In the genomic region with DNA sequence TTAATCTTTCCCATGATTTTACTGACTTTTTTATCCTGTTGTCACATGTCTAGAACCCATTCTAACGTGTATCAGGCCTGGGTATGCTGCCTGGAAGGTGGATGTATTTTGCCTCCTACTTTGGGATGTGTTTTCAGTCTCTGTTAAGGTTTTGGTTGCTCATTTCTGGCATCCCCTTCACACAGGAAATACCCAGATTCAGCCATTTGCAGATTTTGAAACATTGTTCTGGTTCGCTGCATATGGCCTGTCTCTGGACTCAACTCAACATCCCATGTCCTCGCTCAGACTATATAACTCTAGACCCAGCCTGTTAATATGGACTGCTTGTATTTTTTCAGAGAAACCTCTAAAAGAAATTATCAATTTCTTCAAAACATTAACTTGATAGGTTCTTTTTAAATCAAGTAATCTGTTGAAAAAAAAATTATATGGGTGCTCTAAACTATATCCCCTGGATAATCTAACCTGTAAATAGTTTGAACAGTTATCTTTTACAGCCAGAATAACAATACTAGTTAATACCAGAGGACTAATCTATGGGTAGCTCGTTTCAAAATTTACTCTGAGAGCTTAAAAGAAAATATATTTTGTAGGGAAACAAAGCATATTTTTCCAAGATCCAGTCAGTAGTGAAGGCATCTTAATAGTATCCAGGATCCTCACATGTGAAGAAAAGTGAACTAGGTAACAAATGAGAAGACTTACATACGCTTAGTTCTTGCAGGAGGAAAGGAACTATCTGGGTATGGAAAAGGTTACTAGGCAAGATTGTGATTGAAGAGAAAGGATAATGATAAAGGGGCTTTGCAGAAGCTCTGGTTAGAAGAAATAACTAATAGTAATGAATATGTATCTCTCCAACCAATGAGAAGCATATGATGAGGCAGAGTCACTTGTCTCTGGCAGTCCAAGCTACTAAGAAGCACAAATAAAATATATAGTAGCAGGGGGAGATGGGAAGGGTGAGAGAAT, we compare ENCODE assay signal across 16 cellular contexts. TPM values are rescaled to one million over a fixed set of nuclear protein-coding genes. Genes with fewer than 3 reads are reported as not detected.
A peak's percentile ranks its signal among the peaks of the same experiment; 100 is the strongest.
DNase-seq lines count a peak whose midpoint lies in the region; ATAC-seq and TF ChIP-seq lines count a peak whose summit lies in the region.
"Had no signal": no experiment of that assay in that cellular context is flagged by ENCODE, and none has a peak within 500 bp of the region (broad histone marks: within the 10 kb centered on the region; RNA-seq: fewer than 3 reads in every experiment).

No MANE protein-coding gene starts in this region.

- no peaks in the 10 kb centered on the region for H4K20me1 ChIP-seq in HCT116 (ENCODE audit: insufficient read depth)

- H3K27ac ChIP-seq in HCT116 (ENCODE audit: low read depth, low read length) (no peak overlapping the region), left ventricle myocardium inferior (replicated peaks) (no peak overlapping the region), foreskin keratinocyte (no peak overlapping the region)
- H3K27ac ChIP-seq: breast epithelium, right lobe of liver had no signal

- RAD21 ChIA-PET in HCT116 (lab: Charles Lee; ENCODE audit: low non-redundant PET in 1 of 2, low total read pairs in 2 of 2, uncharacterized antibody in 2 of 2, unreplicated experiment in 2 of 2), result no interaction called here

- peaks cover 29% of the 10 kb centered on the region for H3K4me1 Mint-ChIP-seq in memory B cell
- H3K4me1 Mint-ChIP-seq: endodermal cell had no signal

- H3K36me3 Mint-ChIP-seq in memory B cell, result peaks cover 2% of the 10 kb centered on the region
- H3K36me3 Mint-ChIP-seq: CD8-positive, alpha-beta memory T cell had no signal

- H3K4me2 ChIP-seq in HCT116 (ENCODE audit: low read length), result no peak overlapping the region

- no peaks in the 10 kb centered on the region for H3K79me2 ChIP-seq in HCT116 (ENCODE audit: insufficient read depth, low read length)

- CTCF ChIA-PET in HCT116 (lab: Charles Lee), result interaction anchor here (0.7 to 1.4 kb wide), 4 partner anchors 12 to 279 kb away, joined by 3 to 4 read pairs (median 4); no protein-coding TSS in a partner anchor

- BruUV-seq in HCT116 (replicated peaks; lab: Mats Ljungman, UMichigan), result no TSS peak

- H3K27ac Mint-ChIP-seq in memory B cell, result peak overlapping the region; percentile 99
- H3K27ac Mint-ChIP-seq: endodermal cell had no signal

- H3K4me3 Mint-ChIP-seq in memory B cell, result peak overlapping the region; percentile 78
- H3K4me3 Mint-ChIP-seq: endodermal cell had no signal

- no peak for TF ChIP-seq POLR2A in HCT116 (IDR thresholded peaks at IDR 0.05; ENCODE audit: borderline replicate concordance, extremely low read depth, insufficient read depth, insufficient read length)

- DNase-seq in GM12865 (ENCODE audit: low read depth) (peak; percentile 72), HCT116 (ENCODE audit: low read depth, low spot score) (no peak), adipocyte (ENCODE audit: low read depth) (peak; percentile 23), memory B cell (ENCODE audit: low spot score in 2 of 2) (peak in 1 of 2 donors; percentile 58), left ventricle myocardium inferior (no peak), foreskin keratinocyte (no peak), GF-D8 (lab: John Stamatoyannopoulos, UW) (no peak)
- DNase-seq: activated CD4-positive, alpha-beta T cell treated with anti-CD3 and anti-CD28 coated beads, Interleukin-2, amount 50 U/mL, for 48 hours; activated effector memory CD4-positive, alpha-beta T cell treated with Interleukin-2 at 50 U/mL for 16 hours; CD8-positive, alpha-beta memory T cell; endodermal cell; glutamatergic neuron; kidney glomerular epithelial cell; right lobe of liver had no signal

- no peaks in the 10 kb centered on the region for H3K27me3 Mint-ChIP-seq in memory B cell

- no peak for TF ChIP-seq RAD21 in HCT116 (IDR thresholded peaks at IDR 0.05; ENCODE audit: low read depth)

- H3K9me2 ChIP-seq in HCT116 (ENCODE audit: insufficient read depth), result no peaks in the 10 kb centered on the region

- no peak for ATAC-seq in HCT116
- peak; percentile 63 for ATAC-seq in memory B cell (ENCODE audit: low read depth)
- no peak for ATAC-seq in foreskin keratinocyte

- intact Hi-C loops in HCT116 (cut with micrococcal nuclease) (no loop called here), left ventricle myocardium inferior (cut with micrococcal nuclease) (no loop called here)

- no peak for TF ChIP-seq CTCF in GM12865 (IDR thresholded peaks at IDR 0.05; ENCODE audit: insufficient read depth, low read depth, low read length, missing control alignments)
- TF ChIP-seq CTCF in HCT116 (IDR thresholded peaks at IDR 0.05 in 2 of 3, conservative IDR thresholded peaks at IDR 0.05 in 1 of 3; ENCODE audit: borderline replicate concordance in 1 of 3, insufficient read depth in 1 of 3, low read depth in 2 of 3, low read length in 2 of 3), result no peak
- TF ChIP-seq CTCF in left ventricle myocardium inferior (IDR thresholded peaks at IDR 0.05; ENCODE audit: borderline replicate concordance), result no peak
- no peak for TF ChIP-seq CTCF in foreskin keratinocyte (conservative IDR thresholded peaks at IDR 0.05)

- H3K9me3 ChIP-seq in HCT116 (ENCODE audit: control insufficient read depth in 1 of 2, insufficient read depth in 1 of 2, low read depth in 1 of 2, low read length in 2 of 2), result no peaks in the 10 kb centered on the region
- H3K9me3 ChIP-seq in adipocyte (ENCODE audit: control insufficient read depth, low read length), result peaks cover 5% of the 10 kb centered on the region
- peaks cover 10% of the 10 kb centered on the region for H3K9me3 ChIP-seq in left ventricle myocardium inferior (replicated peaks)
- H3K9me3 ChIP-seq: breast epithelium, right lobe of liver had no signal

- H3K9me3 Mint-ChIP-seq in memory B cell, result peaks cover 2% of the 10 kb centered on the region

- no peaks in the 10 kb centered on the region for H3K27me3 ChIP-seq in HCT116 (ENCODE audit: insufficient read depth, low read length)
- peaks cover 9% of the 10 kb centered on the region for H3K27me3 ChIP-seq in adipocyte (replicated peaks; ENCODE audit: control insufficient read depth, insufficient read depth, low read length)
- peaks cover 18% of the 10 kb centered on the region for H3K27me3 ChIP-seq in left ventricle myocardium inferior (ENCODE audit: low read depth)
- peaks cover 32% of the 10 kb centered on the region for H3K27me3 ChIP-seq in foreskin keratinocyte
- H3K27me3 ChIP-seq: breast epithelium, right lobe of liver had no signal

- H3K4me3 ChIP-seq in GM12865 (ENCODE audit: low read depth, low read length) (no peak overlapping the region), HCT116 (replicated peaks in 1 of 2; ENCODE audit: low read depth in 1 of 2, low read length in 2 of 2) (no peak overlapping the region), adipocyte (ENCODE audit: low read length) (no peak overlapping the region), left ventricle myocardium inferior (no peak overlapping the region)
- H3K4me3 ChIP-seq: breast epithelium, right lobe of liver had no signal

- H2AFZ ChIP-seq in HCT116 (ENCODE audit: low read depth, low read length, poor library complexity, severe bottlenecking), result peak overlapping the region; percentile 9

- H3K9ac ChIP-seq in HCT116 (ENCODE audit: low read length) (no peak overlapping the region), adipocyte (ENCODE audit: low read length) (no peak overlapping the region)

- H3K36me3 ChIP-seq in HCT116 (ENCODE audit: control insufficient read depth in 1 of 2, insufficient read depth in 2 of 2, low read length in 2 of 2), result no peaks in the 10 kb centered on the region
- H3K36me3 ChIP-seq in adipocyte (ENCODE audit: control insufficient read depth, insufficient read depth, low read length, severe bottlenecking), result no peaks in the 10 kb centered on the region
- no peaks in the 10 kb centered on the region for H3K36me3 ChIP-seq in left ventricle myocardium inferior
- H3K36me3 ChIP-seq: breast epithelium, right lobe of liver had no signal

- POLR2A ChIA-PET in HCT116 (lab: Charles Lee), result no interaction called here

- H3K4me1 ChIP-seq in HCT116 (ENCODE audit: control insufficient read depth in 1 of 2, insufficient read depth in 2 of 2, low read length in 2 of 2) (no peaks in the 10 kb centered on the region), adipocyte (ENCODE audit: control insufficient read depth, insufficient read depth, low read length) (no peaks in the 10 kb centered on the region), left ventricle myocardium inferior (no peaks in the 10 kb centered on the region), foreskin keratinocyte (no peaks in the 10 kb centered on the region)
- H3K4me1 ChIP-seq: breast epithelium, right lobe of liver had no signal

TF ChIP-seq in HCT116, 20 proteins besides CTCF, POLR2A, EP300 and RAD21 (continues in another document):
- TF ChIP-seq SRF (IDR thresholded peaks at IDR 0.05; ENCODE audit: low read depth) (no peak), CEBPB (IDR thresholded peaks at IDR 0.05; ENCODE audit: low read depth) (no peak), TCF7L2 (IDR thresholded peaks at IDR 0.05; ENCODE audit: borderline replicate concordance, extremely low read depth, insufficient read depth, insufficient read length) (no peak), MAX (IDR thresholded peaks at IDR 0.05) (no peak), EZH2phosphoT487 (IDR thresholded peaks at IDR 0.05; ENCODE audit: borderline replicate concordance) (no peak), SIN3A (IDR thresholded peaks at IDR 0.05; ENCODE audit: low read depth) (no peak), ZFX (IDR thresholded peaks at IDR 0.05) (no peak), ELF1 (IDR thresholded peaks at IDR 0.05; ENCODE audit: borderline replicate concordance, low read depth) (no peak), YY1 (IDR thresholded peaks at IDR 0.05; ENCODE audit: extremely low read depth, insufficient replicate concordance, low read depth, low read length) (no peak)
- TF ChIP-seq, protein P1, sequence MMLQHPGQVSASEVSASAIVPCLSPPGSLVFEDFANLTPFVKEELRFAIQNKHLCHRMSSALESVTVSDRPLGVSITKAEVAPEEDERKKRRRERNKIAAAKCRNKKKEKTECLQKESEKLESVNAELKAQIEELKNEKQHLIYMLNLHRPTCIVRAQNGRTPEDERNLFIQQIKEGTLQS (IDR thresholded peaks at IDR 0.05), result no peak

RNA-seq across cellular contexts. Expression of gene HLA-DQB1, which starts 23.4 kb away (rescaled TPM):
- total RNA-seq in HCT116 (2021; ENCODE audit: unreplicated experiment), result 2.1 TPM
- polyA plus RNA-seq in HCT116 (2012), result 3.4 and 4.7 TPM in 2 replicates
- total RNA-seq in left ventricle myocardium inferior, result 2.0 TPM
- total RNA-seq in foreskin keratinocyte, result 1.7 and 3.3 TPM in 2 replicates
- polyA plus RNA-seq in foreskin keratinocyte, result 3.0 and 5.1 TPM in 2 replicates
- polyA plus RNA-seq: neural cell had no signal

RNA-seq across cellular contexts. Expression of gene HLA-DQA2, which starts 51.4 kb away (rescaled TPM):
- total RNA-seq in HCT116 (2021; ENCODE audit: unreplicated experiment) (not detected), left ventricle myocardium inferior (1.8 TPM), foreskin keratinocyte (not detected in 2 replicates)
- polyA plus RNA-seq in HCT116 (2012), result not detected in 2 replicates
- not detected in 2 replicates for polyA plus RNA-seq in foreskin keratinocyte
- total RNA-seq: endodermal cell had no signal
- polyA plus RNA-seq: neural cell had no signal

RNA-seq across cellular contexts. Expression of gene HLA-DQA1, which starts 52.6 kb away (rescaled TPM):
- 0.86 TPM for total RNA-seq in HCT116 (2021; ENCODE audit: unreplicated experiment)
- 0.03 TPM in 1 of 2 replicates, not detected in the other for polyA plus RNA-seq in HCT116 (2012)
- total RNA-seq in left ventricle myocardium inferior, result 5.4 TPM
- total RNA-seq in foreskin keratinocyte, result not detected in 2 replicates
- not detected in 2 replicates for polyA plus RNA-seq in foreskin keratinocyte
- polyA plus RNA-seq: neural cell had no signal

Comparison
In these comparisons a context has a peak if more than half of its experiments do, and no peak if none do; other contexts are left out.
1. DNase-seq: peak in GM12865 (single experiment) and adipocyte (single experiment); none in HCT116 (single experiment), left ventricle myocardium inferior (single experiment), foreskin keratinocyte (0 of 2) and GF-D8 (single experiment).